In the genomic region with DNA sequence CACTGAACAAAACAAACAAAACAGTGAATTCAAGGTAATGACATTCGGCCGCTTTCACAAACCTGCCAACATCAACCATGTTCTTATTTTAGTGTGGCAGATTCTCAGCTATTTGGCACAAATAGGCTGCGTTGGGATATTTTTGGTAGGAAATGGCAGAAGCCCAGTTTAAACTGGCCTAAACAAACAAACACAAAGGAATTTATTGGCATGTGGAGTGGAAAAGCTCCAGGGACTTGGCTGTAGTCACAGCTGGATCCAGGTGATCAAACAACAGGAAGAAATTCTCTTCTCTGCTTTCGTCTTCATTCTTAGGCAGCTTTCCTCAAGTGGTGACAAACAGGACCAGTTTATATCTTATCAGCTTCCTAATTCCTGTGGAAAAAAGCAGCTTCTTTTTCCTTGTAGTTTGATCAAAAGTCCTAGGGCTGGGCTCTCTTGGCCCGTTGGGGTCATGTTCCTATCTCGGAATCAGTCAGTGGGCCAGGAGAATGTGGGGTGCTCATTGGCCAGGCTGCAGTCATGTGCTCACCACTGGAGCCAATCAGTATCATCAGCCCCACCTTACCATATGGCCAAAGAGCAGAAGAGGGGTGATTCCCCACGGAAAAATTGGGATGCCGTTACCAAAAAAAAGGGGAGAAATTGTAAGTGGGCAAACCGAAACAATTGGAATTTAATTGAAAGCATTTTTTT, we compare ENCODE assay signal across 2 cellular contexts.
TF ChIP-seq lines count a peak whose summit lies in the region.

No MANE protein-coding gene starts in this region.

TF ChIP-seq in SK-N-SH, 30 proteins besides CTCF, POLR2A, EP300 and RAD21 (continued from another document):
- TF ChIP-seq TAF1 (IDR thresholded peaks at IDR 0.05; ENCODE audit: borderline replicate concordance, low read depth, low read length) (no peak), MXI1 (IDR thresholded peaks at IDR 0.05; ENCODE audit: low read depth, low read length) (no peak)
- TF ChIP-seq, protein P1, sequence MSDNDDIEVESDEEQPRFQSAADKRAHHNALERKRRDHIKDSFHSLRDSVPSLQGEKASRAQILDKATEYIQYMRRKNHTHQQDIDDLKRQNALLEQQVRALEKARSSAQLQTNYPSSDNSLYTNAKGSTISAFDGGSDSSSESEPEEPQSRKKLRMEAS (IDR thresholded peaks at IDR 0.05; ENCODE audit: low read depth), result no peak
- TF ChIP-seq, protein P2, sequence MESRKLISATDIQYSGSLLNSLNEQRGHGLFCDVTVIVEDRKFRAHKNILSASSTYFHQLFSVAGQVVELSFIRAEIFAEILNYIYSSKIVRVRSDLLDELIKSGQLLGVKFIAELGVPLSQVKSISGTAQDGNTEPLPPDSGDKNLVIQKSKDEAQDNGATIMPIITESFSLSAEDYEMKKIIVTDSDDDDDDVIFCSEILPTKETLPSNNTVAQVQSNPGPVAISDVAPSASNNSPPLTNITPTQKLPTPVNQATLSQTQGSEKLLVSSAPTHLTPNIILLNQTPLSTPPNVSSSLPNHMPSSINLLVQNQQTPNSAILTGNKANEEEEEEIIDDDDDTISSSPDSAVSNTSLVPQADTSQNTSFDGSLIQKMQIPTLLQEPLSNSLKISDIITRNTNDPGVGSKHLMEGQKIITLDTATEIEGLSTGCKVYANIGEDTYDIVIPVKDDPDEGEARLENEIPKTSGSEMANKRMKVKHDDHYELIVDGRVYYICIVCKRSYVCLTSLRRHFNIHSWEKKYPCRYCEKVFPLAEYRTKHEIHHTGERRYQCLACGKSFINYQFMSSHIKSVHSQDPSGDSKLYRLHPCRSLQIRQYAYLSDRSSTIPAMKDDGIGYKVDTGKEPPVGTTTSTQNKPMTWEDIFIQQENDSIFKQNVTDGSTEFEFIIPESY (IDR thresholded peaks at IDR 0.05; ENCODE audit: borderline replicate concordance, low read depth), result no peak
TF ChIP-seq in SK-N-SH: peak in this region for 1.

TF ChIP-seq in SK-N-SH treated with all-trans-retinoic acid at 6 μM for 48 hours, 23 proteins besides CTCF, POLR2A, EP300 and RAD21 (continued from another document):
- TF ChIP-seq TSHZ2 (CRISPR knock-in tag; IDR thresholded peaks at IDR 0.05) (no peak), SNAI2 (CRISPR knock-in tag; IDR thresholded peaks at IDR 0.05) (no peak), POU6F1 (CRISPR knock-in tag; IDR thresholded peaks at IDR 0.05; ENCODE audit: borderline replicate concordance, low read depth) (no peak), ISL1 (CRISPR knock-in tag; IDR thresholded peaks at IDR 0.05) (no peak), ESRRG (CRISPR knock-in tag; IDR thresholded peaks at IDR 0.05) (no peak)
